ENCODE assay signal across 8 cellular contexts in genomic region chr13:42991892-42992584, GRCh38. TPM values are rescaled to one million over a fixed set of nuclear protein-coding genes. Genes with fewer than 3 reads are reported as not detected.
A peak's percentile ranks its signal among the peaks of the same experiment; 100 is the strongest.
DNase-seq lines count a peak whose midpoint lies in the region; ATAC-seq, FAIRE-seq and TF ChIP-seq lines count a peak whose summit lies in the region.

EPSTI1 (minus strand) TSS chr13:42992241; CDS start chr13:42992165, 76 bp downstream.

- no peaks in the 10 kb centered on the region for H3K27me3 Mint-ChIP-seq in activated T-helper 2 cell treated with anti-CD3 and anti-CD28 coated beads, Interferon-gamma antibody, Interleukin-2, Interleukin-4, amounts not matched to agents 10 μg/mL and 5 μg/mL and 100 μg/mL, durations not matched to agents 14 hours and 24 hours and 36 hours (ENCODE audit: low read depth)

- H3K9me3 Mint-ChIP-seq in activated T-helper 2 cell treated with anti-CD3 and anti-CD28 coated beads, Interferon-gamma antibody, Interleukin-2, Interleukin-4, amounts not matched to agents 10 μg/mL and 5 μg/mL and 100 μg/mL, durations not matched to agents 14 hours and 24 hours and 36 hours = no peaks in the 10 kb centered on the region

- peak within 1 kb of the TSS; percentile 55 for H3K27ac ChIP-seq in OCI-LY3 (ENCODE audit: low read length)
- peak within 1 kb of the TSS; percentile 82 for H3K27ac ChIP-seq in subcutaneous abdominal adipose tissue (ENCODE audit: low read depth, low read length)

- no peaks in the 10 kb centered on the region for H3K9me3 ChIP-seq in OCI-LY3 (ENCODE audit: insufficient read depth, low read length)
- no peaks in the 10 kb centered on the region for H3K9me3 ChIP-seq in neuron (ENCODE audit: low read length)
- H3K9me3 ChIP-seq in subcutaneous abdominal adipose tissue (ENCODE audit: control insufficient read depth in 5 of 5, low read length in 5 of 5) = no peaks in the 10 kb centered on the region

- H3K4me2 ChIP-seq in OCI-LY3 (ENCODE audit: low read length) = peak within 1 kb of the TSS; percentile 94

- H3K36me3 Mint-ChIP-seq in activated T-helper 2 cell treated with anti-CD3 and anti-CD28 coated beads, Interferon-gamma antibody, Interleukin-2, Interleukin-4, amounts not matched to agents 10 μg/mL and 5 μg/mL and 100 μg/mL, durations not matched to agents 14 hours and 24 hours and 36 hours (ENCODE audit: low read depth) = peaks cover 24% of the 10 kb centered on the region

- H3K4me1 ChIP-seq in OCI-LY3 (ENCODE audit: low read length) (peaks cover 41% of the 10 kb centered on the region), neuron (ENCODE audit: insufficient read depth, low read length) (peaks cover 7% of the 10 kb centered on the region), subcutaneous abdominal adipose tissue (ENCODE audit: control insufficient read depth in 5 of 5, insufficient read depth in 5 of 5, low read length in 5 of 5) (peaks cover 0 to 29% (median 20%) of the 10 kb centered on the region in 5 donors)

- TF ChIP-seq CTCF in OCI-LY3 (IDR thresholded peaks at IDR 0.05; ENCODE audit: low read depth, low read length) (no peak), fibroblast of villous mesenchyme (IDR thresholded peaks at IDR 0.05; ENCODE audit: insufficient read depth, low read depth, low read length) (no peak)

- H3K79me2 ChIP-seq in OCI-LY3 (ENCODE audit: low read length) = no peaks in the 10 kb centered on the region

- H3K4me3 Mint-ChIP-seq in activated T-helper 2 cell treated with anti-CD3 and anti-CD28 coated beads, Interferon-gamma antibody, Interleukin-2, Interleukin-4, amounts not matched to agents 10 μg/mL and 5 μg/mL and 100 μg/mL, durations not matched to agents 14 hours and 24 hours and 36 hours (ENCODE audit: low read depth) = peak within 1 kb of the TSS; percentile 93

- H3K36me3 ChIP-seq in OCI-LY3 (replicated peaks; ENCODE audit: low read depth, low read length) (no peaks in the 10 kb centered on the region), neuron (ENCODE audit: insufficient read depth, low read length) (no peaks in the 10 kb centered on the region), subcutaneous abdominal adipose tissue (ENCODE audit: control insufficient read depth in 5 of 5, insufficient read depth in 5 of 5, low read length in 5 of 5) (no peaks in the 10 kb centered on the region)

- peak; percentile 97 for FAIRE-seq in GM18507 (lab: Jason Lieb, UNC)

- DNase-seq in GM18507 (ENCODE audit: extremely low spot score, insufficient read length, low read depth) = peak; percentile 50
- peak; percentile 79 for DNase-seq in activated T-helper 2 cell treated with anti-CD3 and anti-CD28 coated beads, Interferon-gamma antibody, Interleukin-2, Interleukin-4, amounts not matched to agents 10 μg/mL and 5 μg/mL and 100 μg/mL, durations not matched to agents 14 hours and 24 hours and 36 hours (ENCODE audit: low spot score)
- DNase-seq in fibroblast of villous mesenchyme (ENCODE audit: low read depth) = peak; percentile 87
- no peak for DNase-seq in SHP77 (lab: John Stamatoyannopoulos, UW)

- intact Hi-C loops in activated T-helper 2 cell treated with anti-CD3 and anti-CD28 coated beads, Interferon-gamma antibody, Interleukin-2, Interleukin-4, amounts not matched to agents 10 μg/mL and 5 μg/mL and 100 μg/mL, durations not matched to agents 14 hours and 24 hours and 36 hours (cut with micrococcal nuclease) = loop anchor here (2.0 kb wide), 3 partner anchors 19 to 67 kb away; no protein-coding TSS in a partner anchor

- H2AFZ ChIP-seq in OCI-LY3 (ENCODE audit: low read depth, low read length) = peak within 1 kb of the TSS; percentile 84
- peak within 1 kb of the TSS; percentile 47 for H2AFZ ChIP-seq in neuron (ENCODE audit: low read depth, low read length)

- H4K20me1 ChIP-seq in OCI-LY3 (ENCODE audit: insufficient read depth, low read length) = no peaks in the 10 kb centered on the region

- H3K4me3 ChIP-seq in OCI-LY3 (ENCODE audit: low read length) (peak within 1 kb of the TSS; percentile 81), fibroblast of villous mesenchyme (ENCODE audit: low read depth, low read length) (peak within 1 kb of the TSS; percentile 70), neuron (ENCODE audit: low read length) (peak within 1 kb of the TSS; percentile 1), subcutaneous abdominal adipose tissue (ENCODE audit: low read depth in 1 of 5, low read length in 5 of 5) (peak within 1 kb of the TSS; percentile 75 to 89 (median 80))

- peaks cover 63% of the 10 kb centered on the region for H3K4me1 Mint-ChIP-seq in activated T-helper 2 cell treated with anti-CD3 and anti-CD28 coated beads, Interferon-gamma antibody, Interleukin-2, Interleukin-4, amounts not matched to agents 10 μg/mL and 5 μg/mL and 100 μg/mL, durations not matched to agents 14 hours and 24 hours and 36 hours (ENCODE audit: low read depth)

- peak within 1 kb of the TSS; percentile 96 for H3K27ac Mint-ChIP-seq in activated T-helper 2 cell treated with anti-CD3 and anti-CD28 coated beads, Interferon-gamma antibody, Interleukin-2, Interleukin-4, amounts not matched to agents 10 μg/mL and 5 μg/mL and 100 μg/mL, durations not matched to agents 14 hours and 24 hours and 36 hours

- H3K27me3 ChIP-seq in OCI-LY3 (ENCODE audit: low read depth, low read length) (0 out of 2 replicates have a peak, but pooled peaks cover 4% of the 10 kb centered on the region), neuron (ENCODE audit: insufficient read depth, low read length) (peaks cover 22% of the 10 kb centered on the region), subcutaneous abdominal adipose tissue (ENCODE audit: control insufficient read depth in 5 of 5, insufficient read depth in 4 of 5, low read length in 5 of 5) (no peaks in the 10 kb centered on the region)

- peak; percentile 87 for ATAC-seq in HG02763 (IDR thresholded peaks at IDR 0.05; ENCODE audit: unreplicated experiment)

- H3K9ac ChIP-seq in OCI-LY3 (ENCODE audit: low read length) = peak within 1 kb of the TSS; percentile 80
- peak within 1 kb of the TSS; percentile 82 to 91 (median 87) for H3K9ac ChIP-seq in subcutaneous abdominal adipose tissue (ENCODE audit: low read length in 5 of 5)

RNA-seq across cellular contexts. Expression of gene EPSTI1, which starts in this region (rescaled TPM):
- total RNA-seq in activated T-helper 2 cell treated with anti-CD3 and anti-CD28 coated beads, Interferon-gamma antibody, Interleukin-2, Interleukin-4, amounts not matched to agents 10 μg/mL and 5 μg/mL and 100 μg/mL, durations not matched to agents 14 hours and 24 hours and 36 hours = 10.3 and 11.9 TPM in 2 replicates
- 9.0 and 15.1 TPM in 2 replicates for total RNA-seq in fibroblast of villous mesenchyme

Comparison
In these comparisons a context has a peak if more than half of its experiments do, and no peak if none do; other contexts are left out.
1. DNase-seq: peak in GM18507 (single experiment), activated T-helper 2 cell treated with anti-CD3 and anti-CD28 coated beads, Interferon-gamma antibody, Interleukin-2, Interleukin-4, amounts not matched to agents 10 μg/mL and 5 μg/mL and 100 μg/mL, durations not matched to agents 14 hours and 24 hours and 36 hours (single experiment) and fibroblast of villous mesenchyme (single experiment); none in SHP77 (0 of 2).
2. H3K4me3 ChIP-seq: peak in every context shown above with its lines; median percentile 81 in OCI-LY3; 80 in subcutaneous abdominal adipose tissue; 70 in fibroblast of villous mesenchyme; 1 in neuron.